Comparison of ENCODE assay signal across 1 cellular context in genomic region chr5:154133591-154133990, GRCh38.
TF ChIP-seq lines count a peak whose summit lies in the region.

No MANE protein-coding gene starts in this region.

TF ChIP-seq in HCT116, 20 proteins besides CTCF, POLR2A, EP300 and RAD21:
- TF ChIP-seq ZBTB33 (IDR thresholded peaks at IDR 0.05; ENCODE audit: extremely low read depth, insufficient replicate concordance, low read length): no peak
- no peak for TF ChIP-seq POLR2AphosphoS5 (IDR thresholded peaks at IDR 0.05; ENCODE audit: low read depth, low read length)
- TF ChIP-seq SRF (IDR thresholded peaks at IDR 0.05; ENCODE audit: low read depth): no peak
- no peak for TF ChIP-seq MAX (IDR thresholded peaks at IDR 0.05)
- TF ChIP-seq TCF7L2 (IDR thresholded peaks at IDR 0.05; ENCODE audit: borderline replicate concordance, extremely low read depth, insufficient read depth, insufficient read length): no peak
- TF ChIP-seq CBX3 (IDR thresholded peaks at IDR 0.05; ENCODE audit: low read depth): no peak
- no peak for TF ChIP-seq ZFX (IDR thresholded peaks at IDR 0.05)
- no peak for TF ChIP-seq CEBPB (IDR thresholded peaks at IDR 0.05; ENCODE audit: low read depth)
- TF ChIP-seq EGR1 (IDR thresholded peaks at IDR 0.05; ENCODE audit: low read depth): no peak
- no peak for TF ChIP-seq ELF1 (IDR thresholded peaks at IDR 0.05; ENCODE audit: borderline replicate concordance, low read depth)
- TF ChIP-seq SP1 (IDR thresholded peaks at IDR 0.05; ENCODE audit: low read depth): no peak
- TF ChIP-seq ZNF274 (IDR thresholded peaks at IDR 0.05; ENCODE audit: low read depth, low read length): no peak
